Comparison of ENCODE assay signal across 8 cellular contexts in genomic region chr18:31241900-31242409, GRCh38.
DNase-seq lines count a peak whose midpoint lies in the region; ATAC-seq lines count a peak whose summit lies in the region.

No MANE protein-coding gene starts in this region.

- peak; percentile 80 for DNase-seq in DMS53 treated with DMSO at 0.1 percent for 48 hours (lab: John Stamatoyannopoulos, UW; ENCODE audit: unreplicated experiment)
- peak; percentile 83 for DNase-seq in SW480 (ENCODE audit: low spot score)
- no peak for DNase-seq in left lobe of liver (ENCODE audit: low spot score)
- no peak for DNase-seq in GOT3 (lab: John Stamatoyannopoulos, UW)
- DNase-seq in stimulated activated CD8-positive, alpha-beta memory T cell treated with anti-CD3 and anti-CD28 coated beads, Interleukin-4, amount 100 ng/mL, for 48 hours, result no peak
- DNase-seq in amygdala (lab: John Stamatoyannopoulos, UW), result no peak

- peak; percentile 56 for ATAC-seq in HG02938 (IDR thresholded peaks at IDR 0.05; ENCODE audit: unreplicated experiment)
- peak; percentile 69 for ATAC-seq in left lobe of liver
- no peak for ATAC-seq in HG02852 (IDR thresholded peaks at IDR 0.05; ENCODE audit: unreplicated experiment)

Comparison
In these comparisons a context has a peak if more than half of its experiments do, and no peak if none do; other contexts are left out.
1. DNase-seq: peak in DMS53 treated with DMSO at 0.1 percent for 48 hours (single experiment) and SW480 (single experiment); none in left lobe of liver (single experiment), GOT3 (single experiment), stimulated activated CD8-positive, alpha-beta memory T cell treated with anti-CD3 and anti-CD28 coated beads, Interleukin-4, amount 100 ng/mL, for 48 hours (single experiment) and amygdala (0 of 56).